In genomic region chrX:101394372-101394771, GRCh38 we compare ENCODE assay signal across 24 cellular contexts. TPM values are rescaled to one million over a fixed set of nuclear protein-coding genes. Genes with fewer than 3 reads are reported as not detected.
A peak's percentile ranks its signal among the peaks of the same experiment; 100 is the strongest.
DNase-seq lines count a peak whose midpoint lies in the region; ATAC-seq and TF ChIP-seq lines count a peak whose summit lies in the region.
"Had no signal": no experiment of that assay in that cellular context is flagged by ENCODE, and none has a peak within 500 bp of the region (broad histone marks: within the 10 kb centered on the region; RNA-seq: fewer than 3 reads in every experiment).

No MANE protein-coding gene starts in this region.

- H3K4me3 Mint-ChIP-seq in activated T-cell treated with anti-CD3 and anti-CD28 coated beads, Interleukin-2, amount 50 U/mL, for 4 hours, result peak overlapping the region; percentile 97
- no peak overlapping the region for H3K4me3 Mint-ChIP-seq in T-helper 17 cell
- H3K4me3 Mint-ChIP-seq in neural crest cell, result peak overlapping the region; percentile 44

- H3K36me3 ChIP-seq in GM23248 (ENCODE audit: low read depth) (peaks cover 13% of the 10 kb centered on the region), prostate gland (no peaks in the 10 kb centered on the region)
- H3K36me3 ChIP-seq: transverse colon had no signal

- H2AFZ ChIP-seq in GM23248, result no peak overlapping the region

- no peaks in the 10 kb centered on the region for H3K27me3 Mint-ChIP-seq in activated T-cell treated with anti-CD3 and anti-CD28 coated beads, Interleukin-2, amount 50 U/mL, for 4 hours (ENCODE audit: low read depth)
- H3K27me3 Mint-ChIP-seq in T-helper 17 cell, result no peaks in the 10 kb centered on the region
- H3K27me3 Mint-ChIP-seq in neural crest cell (ENCODE audit: low read depth), result peaks cover 3% of the 10 kb centered on the region
- H3K27me3 Mint-ChIP-seq: stimulated activated naive B cell treated with anti-CD40 and anti-IgM and Interleukin-4, amounts not matched to agents 10 μg/mL and 1 μg/mL and 100 μg/mL, for 72 hours had no signal

- peaks cover 18% of the 10 kb centered on the region for H3K4me1 Mint-ChIP-seq in activated T-cell treated with anti-CD3 and anti-CD28 coated beads, Interleukin-2, amount 50 U/mL, for 4 hours (ENCODE audit: low read depth)
- peaks cover 16% of the 10 kb centered on the region for H3K4me1 Mint-ChIP-seq in T-helper 17 cell
- H3K4me1 Mint-ChIP-seq in neural crest cell, result peaks cover 28% of the 10 kb centered on the region

- H3K9me3 Mint-ChIP-seq in activated T-cell treated with anti-CD3 and anti-CD28 coated beads, Interleukin-2, amount 50 U/mL, for 4 hours, result no peaks in the 10 kb centered on the region
- H3K9me3 Mint-ChIP-seq in neural crest cell, result no peaks in the 10 kb centered on the region
- H3K9me3 Mint-ChIP-seq: stimulated activated naive B cell treated with anti-CD40 and anti-IgM and Interleukin-4, amounts not matched to agents 10 μg/mL and 1 μg/mL and 100 μg/mL, for 72 hours had no signal

- DNase-seq in activated T-cell treated with anti-CD3 and anti-CD28 coated beads, Interleukin-2, amount 50 U/mL, for 4 hours, result no peak
- DNase-seq in activated T-cell treated with anti-CD3 and anti-CD28 coated beads, Interleukin-2, amount 50 U/mL, for 1 hour, result no peak
- DNase-seq in GM23248 (no peak), T-helper 17 cell (no peak), neural crest cell (ENCODE audit: low read depth, low spot score) (no peak), prostate gland (ENCODE audit: low spot score) (no peak)
- DNase-seq: activated CD4-positive, alpha-beta T cell treated with anti-CD3 and anti-CD28 coated beads for 4 hours; amniotic stem cell; dermis blood vessel endothelial cell; foreskin fibroblast; GDM1; H9; Kasumi-1; left ventricle myocardium superior; NCI-H774; retina; RPMI8226; stimulated activated CD4-positive, alpha-beta T cell treated with anti-CD3 and anti-CD28 coated beads, Interleukin-15, amount 100 ng/mL, for 24 hours; stimulated activated naive B cell treated with anti-CD40 and anti-IgM and Interleukin-4, amounts not matched to agents 10 μg/mL and 1 μg/mL and 100 μg/mL, for 72 hours; transverse colon had no signal

- H3K9me3 ChIP-seq in GM23248 (ENCODE audit: low read depth) (no peaks in the 10 kb centered on the region), T-helper 17 cell (ENCODE audit: control insufficient read depth, low read length, poor library complexity, severe bottlenecking) (no peaks in the 10 kb centered on the region), prostate gland (no peaks in the 10 kb centered on the region)
- H3K9me3 ChIP-seq: transverse colon had no signal

- H3K9me2 ChIP-seq in GM23248 (ENCODE audit: insufficient read depth), result no peaks in the 10 kb centered on the region

- H3K9ac ChIP-seq in GM23248, result no peak overlapping the region

- no peak for TF ChIP-seq POLR2A in prostate gland (IDR thresholded peaks at IDR 0.05)

- H3K4me3 ChIP-seq in GM23248 (no peak overlapping the region), prostate gland (no peak overlapping the region)
- H3K4me3 ChIP-seq: cardiac muscle cell, transverse colon had no signal

- H3K27ac Mint-ChIP-seq in T-helper 17 cell (peak overlapping the region; percentile 89), neural crest cell (ENCODE audit: unreplicated experiment) (no peak overlapping the region)

- H3K4me1 ChIP-seq in GM23248 (ENCODE audit: insufficient read depth) (peaks cover 13% of the 10 kb centered on the region; the same call in 1 of the 2 replicates), prostate gland (replicated peaks) (no peaks in the 10 kb centered on the region)

- in situ Hi-C loops in GM23248 (cut with MboI), result no loop called here

- H3K36me3 Mint-ChIP-seq in activated T-cell treated with anti-CD3 and anti-CD28 coated beads, Interleukin-2, amount 50 U/mL, for 4 hours (ENCODE audit: insufficient read depth), result peaks cover 34% of the 10 kb centered on the region
- H3K36me3 Mint-ChIP-seq in T-helper 17 cell (ENCODE audit: low read depth) (no peaks in the 10 kb centered on the region), neural crest cell (ENCODE audit: low read depth) (peaks cover 26% of the 10 kb centered on the region)

- no peak for ATAC-seq in activated T-cell treated with anti-CD3 and anti-CD28 coated beads, Interleukin-2, amount 50 U/mL, for 4 hours
- no peak for ATAC-seq in T-helper 17 cell
- no peak for ATAC-seq in GM18520 (IDR thresholded peaks at IDR 0.05; ENCODE audit: unreplicated experiment)
- no peak for ATAC-seq in GM18868 (IDR thresholded peaks at IDR 0.05; ENCODE audit: unreplicated experiment)
- ATAC-seq: left ventricle myocardium superior; stimulated activated naive B cell treated with anti-CD40 and anti-IgM and Interleukin-4, amounts not matched to agents 10 μg/mL and 1 μg/mL and 100 μg/mL, for 72 hours had no signal

- peak overlapping the region; percentile 15; the same call in 1 of the 2 replicates for H3K27ac ChIP-seq in GM23248
- H3K27ac ChIP-seq in prostate gland, result no peak overlapping the region
- H3K27ac ChIP-seq: cardiac muscle cell, transverse colon had no signal

- no peaks in the 10 kb centered on the region for H4K20me1 ChIP-seq in GM23248 (ENCODE audit: insufficient read depth)

- TF ChIP-seq CTCF in neural crest cell (conservative IDR thresholded peaks at IDR 0.05), result no peak
- TF ChIP-seq CTCF in prostate gland (IDR thresholded peaks at IDR 0.05), result no peak

- no peaks in the 10 kb centered on the region for H3K27me3 ChIP-seq in GM23248 (replicated peaks; ENCODE audit: insufficient read depth)
- H3K27me3 ChIP-seq in prostate gland (replicated peaks; ENCODE audit: insufficient read depth), result no peaks in the 10 kb centered on the region
- H3K27me3 ChIP-seq: cardiac muscle cell, transverse colon had no signal

- H3K4me2 ChIP-seq in GM23248 (ENCODE audit: unreplicated experiment), result no peak overlapping the region

- H3K79me2 ChIP-seq in GM23248 (ENCODE audit: insufficient read depth), result peaks cover 30% of the 10 kb centered on the region

- intact Hi-C loops in prostate gland (cut with DNase I), result no loop called here

- peaks cover 58% of the 10 kb centered on the region for H3F3A ChIP-seq in GM23248 (ENCODE audit: insufficient read depth)

RNA-seq across cellular contexts. Expression of gene RPL36A, which starts 3.6 kb away (rescaled TPM):
- 100 to 1,000 TPM; 451 to 525 (median 514) TPM for total RNA-seq in activated T-cell treated with anti-CD3 and anti-CD28 coated beads, Interleukin-2, amount 50 U/mL, for 4 hours
- total RNA-seq in GM23248 (2014; rRNA removed; shearing (Covaris generic)), result 240 and 757 TPM in 2 replicates
- 295 and 331 TPM in 2 replicates for polyA plus RNA-seq in GM23248 (2016; fragmentation: Nextera tagmentation; extraction: Ambion mirVana)
- total RNA-seq in T-helper 17 cell (100 to 1,000 TPM; 270 to 298 TPM), neural crest cell (316 and 347 TPM in 2 replicates), prostate gland (1,000 to 10,000 TPM in 1 of 2 donors, 100 to 1,000 TPM in 1; 863 to 2,403 TPM)

RNA-seq across cellular contexts. Expression of gene BTK, which starts 8.4 kb away (rescaled TPM):
- total RNA-seq in activated T-cell treated with anti-CD3 and anti-CD28 coated beads, Interleukin-2, amount 50 U/mL, for 4 hours, result 1 to 10 TPM in 2 of 3 donors, under 1 TPM in 1; 0.61 to 3.4 (median 2.3) TPM
- total RNA-seq in GM23248 (2014; rRNA removed; shearing (Covaris generic)), result not detected in 2 replicates
- polyA plus RNA-seq in GM23248 (2016; fragmentation: Nextera tagmentation; extraction: Ambion mirVana), result 0.23 TPM in 1 of 2 replicates, not detected in the other
- total RNA-seq in T-helper 17 cell (10 to 100 TPM; 10.0 to 13.8 TPM), neural crest cell (0.64 TPM in 1 of 2 replicates, not detected in the other), prostate gland (1 to 10 TPM; 1.3 to 2.4 TPM)
- total RNA-seq: dermis blood vessel endothelial cell, HT-29 had no signal

RNA-seq across cellular contexts. Expression of gene GLA, which starts 13.4 kb away (rescaled TPM):
- 10 to 100 TPM; 49.6 to 70.8 (median 62.4) TPM for total RNA-seq in activated T-cell treated with anti-CD3 and anti-CD28 coated beads, Interleukin-2, amount 50 U/mL, for 4 hours
- 27.1 and 36.6 TPM in 2 replicates for total RNA-seq in GM23248 (2014; rRNA removed; shearing (Covaris generic))
- polyA plus RNA-seq in GM23248 (2016; fragmentation: Nextera tagmentation; extraction: Ambion mirVana), result 20.4 and 26.6 TPM in 2 replicates
- 10 to 100 TPM; 26.6 to 36.0 TPM for total RNA-seq in T-helper 17 cell
- 48.0 and 50.7 TPM in 2 replicates for total RNA-seq in neural crest cell
- total RNA-seq in prostate gland, result 10 to 100 TPM; 12.6 to 16.4 TPM

RNA-seq across cellular contexts. Expression of gene HNRNPH2, which starts 13.7 kb away (rescaled TPM):
- total RNA-seq in activated T-cell treated with anti-CD3 and anti-CD28 coated beads, Interleukin-2, amount 50 U/mL, for 4 hours, result 10 to 100 TPM; 25.3 to 28.7 (median 26.5) TPM
- 53.1 and 59.0 TPM in 2 replicates for total RNA-seq in GM23248 (2014; rRNA removed; shearing (Covaris generic))
- polyA plus RNA-seq in GM23248 (2016; fragmentation: Nextera tagmentation; extraction: Ambion mirVana), result 97.8 and 99.7 TPM in 2 replicates
- total RNA-seq in T-helper 17 cell (10 to 100 TPM; 34.7 to 43.2 TPM), neural crest cell (73.3 and 74.0 TPM in 2 replicates), prostate gland (10 to 100 TPM; 43.7 to 56.3 TPM)

RNA-seq across cellular contexts. Expression of gene TIMM8A, which starts 45.8 kb away (rescaled TPM):
- 10 to 100 TPM; 40.5 to 45.5 (median 42.3) TPM for total RNA-seq in activated T-cell treated with anti-CD3 and anti-CD28 coated beads, Interleukin-2, amount 50 U/mL, for 4 hours
- 1.9 and 14.9 TPM in 2 replicates for total RNA-seq in GM23248 (2014; rRNA removed; shearing (Covaris generic))
- 15.7 and 18.5 TPM in 2 replicates for polyA plus RNA-seq in GM23248 (2016; fragmentation: Nextera tagmentation; extraction: Ambion mirVana)
- total RNA-seq in T-helper 17 cell (1 to 10 TPM; 4.4 to 5.1 TPM), neural crest cell (31.7 and 32.2 TPM in 2 replicates), prostate gland (1 to 10 TPM; 4.0 to 4.9 TPM)
